Comparison of ENCODE assay signal across 11 cellular contexts in the genomic region with DNA sequence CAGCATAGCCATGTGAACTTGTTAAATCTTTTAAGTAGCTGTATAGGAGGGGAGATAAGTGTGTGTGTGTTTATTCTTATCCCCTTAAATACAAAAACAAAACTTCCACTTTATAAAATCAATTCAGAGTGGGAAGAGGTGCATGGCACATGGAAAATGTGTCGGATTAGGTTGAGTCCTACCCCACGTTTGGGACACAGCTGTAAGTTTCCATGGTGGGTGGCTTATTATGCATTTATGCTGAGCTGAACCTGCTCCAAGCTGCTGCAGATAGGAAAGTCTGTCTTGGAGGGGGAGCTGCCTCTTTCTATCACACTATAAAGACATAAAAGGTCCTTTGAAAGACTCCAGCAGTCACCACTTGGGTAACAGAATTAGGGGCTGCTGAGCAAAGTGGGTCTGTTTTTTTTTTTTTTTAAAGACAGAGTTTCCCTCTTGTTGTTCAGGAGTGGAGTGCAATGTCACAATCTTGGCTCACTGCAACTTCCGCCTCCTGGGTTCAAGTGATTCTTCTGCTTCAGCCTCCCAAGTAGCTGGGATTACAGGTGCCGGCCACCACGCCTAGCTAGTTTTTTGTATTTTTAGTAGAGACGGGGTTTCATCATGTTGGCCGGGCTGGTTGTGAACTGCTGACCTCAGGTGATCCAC. TPM values are rescaled to one million over a fixed set of nuclear protein-coding genes. Genes with fewer than 3 reads are reported as not detected.
DNase-seq lines count a peak whose midpoint lies in the region; ATAC-seq, FAIRE-seq and TF ChIP-seq lines count a peak whose summit lies in the region.
"Had no signal": no experiment of that assay in that cellular context is flagged by ENCODE, and none has a peak within 500 bp of the region (broad histone marks: within the 10 kb centered on the region; RNA-seq: fewer than 3 reads in every experiment).

No MANE protein-coding gene starts in this region.

- no peak overlapping the region for H3K14ac ChIP-seq in H1 (ENCODE audit: insufficient read length)
- H3K14ac ChIP-seq in neuronal stem cell (ENCODE audit: low read length) = no peak overlapping the region

- 52 to 62% (median 54%) methylated on average over 7 of the region's 7 CpGs for WGBS in heart left ventricle, 4 donors
- WGBS in H1 (ENCODE audit: extremely low coverage in 1 of 2, insufficient coverage in 1 of 2, insufficient read length in 1 of 2, insufficient replicate concordance in 2 of 2, low coverage in 1 of 2, low lambda C conversion rate in 2 of 2, missing lambda C conversion rate in 1 of 2), 2 experiments = 84% methylated on average over 7 of the region's 7 CpGs; no CpG with 5 or more reads in 1 of the 2 experiments
- no CpG with 5 or more reads among the region's 7 CpGs for WGBS in neuronal stem cell (ENCODE audit: extremely low coverage in 2 of 2, insufficient read length in 2 of 2, insufficient replicate concordance in 1 of 2), 2 donors

- no peak overlapping the region for H3K18ac ChIP-seq in H1 (ENCODE audit: extremely low read depth, low read length)
- no peak overlapping the region for H3K18ac ChIP-seq in neuronal stem cell (ENCODE audit: low read length)

- no peak for TF ChIP-seq RAD21 in H1 (IDR thresholded peaks at IDR 0.05 in 1 of 2, conservative IDR thresholded peaks at IDR 0.05 in 1 of 2; ENCODE audit: low read depth in 2 of 2, low read length in 2 of 2)

- ATAC-seq in heart left ventricle (no peak), left ventricle myocardium superior (no peak), upper lobe of right lung (no peak)

- TF ChIP-seq EP300 in H1 (IDR thresholded peaks at IDR 0.05; ENCODE audit: borderline replicate concordance in 1 of 2, low read depth in 2 of 2, low read length in 2 of 2) = no peak

- no peaks in the 10 kb centered on the region for H3K9me3 ChIP-seq in heart left ventricle
- no peaks in the 10 kb centered on the region for H3K9me3 ChIP-seq in H1 (ENCODE audit: insufficient read depth in 2 of 2, low read depth in 1 of 2, low read length in 1 of 2)
- H3K9me3 ChIP-seq in neuronal stem cell (replicated peaks in 1 of 2; ENCODE audit: control insufficient read depth in 2 of 2, insufficient read depth in 1 of 2, low read depth in 1 of 2, low read length in 2 of 2) = no peaks in the 10 kb centered on the region
- H3K9me3 ChIP-seq in upper lobe of right lung = no peaks in the 10 kb centered on the region
- no peaks in the 10 kb centered on the region for H3K9me3 ChIP-seq in BE2C

- H2BK12ac ChIP-seq in H1 (ENCODE audit: low read depth, low read length) = no peak overlapping the region
- H2BK12ac ChIP-seq in neuronal stem cell (ENCODE audit: low read length) = no peak overlapping the region

- no peak overlapping the region for H4K91ac ChIP-seq in H1 (replicated peaks; ENCODE audit: insufficient read length, low read length)
- no peak overlapping the region for H4K91ac ChIP-seq in neuronal stem cell (ENCODE audit: low read depth, low read length, poor library complexity)

- H3K27ac ChIP-seq in heart left ventricle (peak overlapping the region; percentile 88 to 99 (median 96)), H1 (ENCODE audit: low read depth, low read length) (no peak overlapping the region), neuronal stem cell (replicated peaks; ENCODE audit: low read length) (no peak overlapping the region), upper lobe of right lung (peak overlapping the region; percentile 90)

- peaks cover 31% of the 10 kb centered on the region for H3K79me1 ChIP-seq in H1 (ENCODE audit: low read depth, low read length)
- peaks cover 4% of the 10 kb centered on the region for H3K79me1 ChIP-seq in neuronal stem cell (ENCODE audit: low read depth, low read length)

- intact Hi-C loops in heart left ventricle (cut with DNase I) (no loop called here), left ventricle myocardium superior (cut with micrococcal nuclease) (no loop called here), upper lobe of right lung (cut with DNase I) (no loop called here)

- DNase-seq in heart left ventricle (no peak), left ventricle myocardium superior (no peak), H1 (ENCODE audit: low read depth in 1 of 2, low spot score in 2 of 2) (no peak), neuronal stem cell (ENCODE audit: low spot score) (no peak), upper lobe of right lung (no peak), HPDE6-E6E7 (ENCODE audit: extremely low spot score) (no peak), BE2C (no peak), NCI-H2029 treated with DMSO at 0.1 percent for 48 hours (lab: John Stamatoyannopoulos, UW) (no peak)
- DNase-seq: activated effector memory CD4-positive, alpha-beta T cell treated with anti-CD3 and anti-CD28 coated beads, Interleukin-2, amount 50 U/mL, for 16 hours; KG1 had no signal

- TF ChIP-seq POLR2A in heart left ventricle (IDR thresholded peaks at IDR 0.05) = no peak
- TF ChIP-seq POLR2A in H1 (IDR thresholded peaks at IDR 0.05; ENCODE audit: control extremely low read depth in 1 of 2, low read depth in 2 of 2, low read length in 2 of 2) = no peak

- H3K27me3 ChIP-seq in heart left ventricle (no peaks in the 10 kb centered on the region), H1 (replicated peaks in 1 of 4; ENCODE audit: control insufficient read depth in 3 of 4, extremely low read depth in 1 of 4, insufficient read depth in 3 of 4, low read length in 3 of 4) (no peaks in the 10 kb centered on the region), neuronal stem cell (ENCODE audit: control insufficient read depth in 3 of 3, insufficient read depth in 3 of 3, low read depth in 1 of 3, low read length in 3 of 3) (no peaks in the 10 kb centered on the region), upper lobe of right lung (no peaks in the 10 kb centered on the region), BE2C (no peaks in the 10 kb centered on the region)

- H2AFZ ChIP-seq in H1 (ENCODE audit: low read length) = no peak overlapping the region
- H2AFZ ChIP-seq in neuronal stem cell (ENCODE audit: low read length) = no peak overlapping the region

- H3K23ac ChIP-seq in H1 (ENCODE audit: insufficient read length) = no peak overlapping the region
- H3K23ac ChIP-seq in neuronal stem cell (ENCODE audit: low read depth, low read length, poor library complexity) = no peak overlapping the region

- CTCF ChIA-PET in H1 (lab: Charles Lee; ENCODE audit: partially characterized antibody) = interaction anchor here (0.7 to 1.5 kb wide), 9 partner anchors 14 to 147 kb away, joined by 3 to 8 read pairs (median 3); no protein-coding TSS in a partner anchor

- no peak overlapping the region for H2BK5ac ChIP-seq in H1 (ENCODE audit: low read depth, low read length)
- H2BK5ac ChIP-seq in neuronal stem cell (ENCODE audit: low read length) = peak overlapping the region; percentile 1

- H4K20me1 ChIP-seq in H1 (replicated peaks in 1 of 2; ENCODE audit: control insufficient read depth in 1 of 2, insufficient read depth in 2 of 2, low read length in 2 of 2) = peaks cover 10 to 48% of the 10 kb centered on the region in 2 experiments

- POLR2A ChIA-PET in H1 (lab: Charles Lee; ENCODE audit: partially characterized antibody) = interaction anchor here (0.7 to 21.5 kb wide), 7 partner anchors 9 to 189 kb away, joined by 4 to 495 read pairs (median 9); a partner anchor contains a TSS

- H3K4me1 ChIP-seq in heart left ventricle (peaks cover 67 to 100% (median 99%) of the 10 kb centered on the region in 12 donors), H1 (replicated peaks in 1 of 4; ENCODE audit: control insufficient read depth in 3 of 4, insufficient read depth in 4 of 4, low read length in 3 of 4) (peaks cover 45 to 64% (median 52%) of the 10 kb centered on the region in 4 experiments), neuronal stem cell (ENCODE audit: control insufficient read depth in 2 of 2, insufficient read depth in 1 of 2, low read depth in 1 of 2, low read length in 2 of 2) (peaks cover 38 to 61% of the 10 kb centered on the region in 2 donors), upper lobe of right lung (peaks cover 100% of the 10 kb centered on the region), BE2C (peaks cover 5% of the 10 kb centered on the region)

- H3K4me3 ChIP-seq in heart left ventricle = peak overlapping the region in 6 of 12 donors; percentile 14 to 24 (median 20)
- no peak overlapping the region for H3K4me3 ChIP-seq in H1 (ENCODE audit: extremely low read depth in 1 of 4, insufficient read depth in 2 of 4, low read depth in 3 of 4, low read length in 4 of 4)
- no peak overlapping the region for H3K4me3 ChIP-seq in neuronal stem cell (ENCODE audit: low read length in 2 of 2)
- peak overlapping the region; percentile 10 for H3K4me3 ChIP-seq in upper lobe of right lung
- H3K4me3 ChIP-seq in BE2C (ENCODE audit: low read depth, low read length) = no peak overlapping the region

- no peak overlapping the region for H4K5ac ChIP-seq in H1 (ENCODE audit: insufficient read length, low read depth, low read length)

- H3K4ac ChIP-seq in H1 (replicated peaks; ENCODE audit: insufficient read length, low read depth, low read length) = no peak overlapping the region
- no peak overlapping the region for H3K4ac ChIP-seq in neuronal stem cell (ENCODE audit: low read length)

- H3K79me2 ChIP-seq in H1 (ENCODE audit: control insufficient read depth in 1 of 2, insufficient read depth in 2 of 2, low read length in 2 of 2) = peaks cover 16 to 91% of the 10 kb centered on the region in 2 experiments

- TF ChIP-seq CTCF in heart left ventricle (IDR thresholded peaks at IDR 0.05) (no peak), H1 (IDR thresholded peaks at IDR 0.05; ENCODE audit: control extremely low read depth in 1 of 3, insufficient read depth in 1 of 3, low read depth in 1 of 3, low read length in 3 of 3) (no peak), upper lobe of right lung (IDR thresholded peaks at IDR 0.05) (no peak), BE2C (IDR thresholded peaks at IDR 0.05; ENCODE audit: low read depth, low read length) (no peak)

- no peak overlapping the region for H2BK20ac ChIP-seq in H1 (ENCODE audit: low read length)

- no peak for FAIRE-seq in H1 (lab: Jason Lieb, UNC)
- FAIRE-seq: endometrium had no signal

- H2AK5ac ChIP-seq in H1 (ENCODE audit: low read depth, low read length) = no peak overlapping the region
- no peak overlapping the region for H2AK5ac ChIP-seq in neuronal stem cell (ENCODE audit: low read depth, low read length)

- H3K9ac ChIP-seq in H1 (replicated peaks in 1 of 4; ENCODE audit: extremely low read depth in 1 of 4, low read depth in 3 of 4, low read length in 3 of 4) = no peak overlapping the region; a peak in 1 of 7 replicates
- no peak overlapping the region for H3K9ac ChIP-seq in neuronal stem cell (ENCODE audit: low read depth, low read length, poor library complexity)

- no peak overlapping the region for H4K8ac ChIP-seq in H1 (ENCODE audit: extremely low read depth, insufficient read depth, low read length)
- no peak overlapping the region for H4K8ac ChIP-seq in neuronal stem cell (ENCODE audit: low read depth, low read length)

- peaks cover 0 to 9% (median 0%) of the 10 kb centered on the region in 9 donors for H3K36me3 ChIP-seq in heart left ventricle
- H3K36me3 ChIP-seq in H1 (ENCODE audit: control insufficient read depth in 2 of 4, insufficient read depth in 4 of 4, low read length in 3 of 4) = no peaks in the 10 kb centered on the region; a peak in 1 of 8 replicates
- peaks cover 4 to 38% of the 10 kb centered on the region in 2 donors for H3K36me3 ChIP-seq in neuronal stem cell (replicated peaks in 1 of 2; ENCODE audit: control insufficient read depth in 2 of 2, insufficient read depth in 2 of 2, low read length in 2 of 2)
- peaks cover 10% of the 10 kb centered on the region for H3K36me3 ChIP-seq in upper lobe of right lung
- peaks cover 3% of the 10 kb centered on the region for H3K36me3 ChIP-seq in BE2C

- H2BK15ac ChIP-seq in H1 (ENCODE audit: low read length) (no peak overlapping the region), neuronal stem cell (ENCODE audit: low read length) (no peak overlapping the region)

- no peaks in the 10 kb centered on the region; the same call in 1 of the 2 replicates for H3K23me2 ChIP-seq in H1 (ENCODE audit: low read depth, low read length)

- H3K4me2 ChIP-seq in H1 (ENCODE audit: insufficient read depth in 1 of 2, low read depth in 2 of 2, low read length in 2 of 2) (peak overlapping the region; percentile 30 to 35; a peak in 3 of 4 replicates), neuronal stem cell (ENCODE audit: insufficient read depth, low read length, poor library complexity, severe bottlenecking) (no peak overlapping the region)

- no peak overlapping the region for H2BK120ac ChIP-seq in H1 (replicated peaks; ENCODE audit: low read depth, low read length)
- H2BK120ac ChIP-seq in neuronal stem cell (ENCODE audit: low read depth, low read length) = no peak overlapping the region

- H3K56ac ChIP-seq in H1 (replicated peaks; ENCODE audit: insufficient read length, low read depth, low read length) = no peak overlapping the region

RNA-seq across cellular contexts. Expression of a gene that starts 15.2 kb away (rescaled TPM):
- total RNA-seq in heart left ventricle (100 to 1,000 TPM; 124 to 307 (median 154) TPM), left ventricle myocardium superior (131 TPM), upper lobe of right lung (565 TPM)
- polyA plus RNA-seq in heart left ventricle (100 to 1,000 TPM; 100 to 107 TPM), H1 (2011; rRNA removed) (211 and 281 TPM in 2 replicates)
- total RNA-seq in H1 (2021; fragmentation: NEBNext Ultra II Directional; extraction: Animal tissue kit (Norgen Biotek cat#: 25700)) = 520 and 530 TPM in 2 replicates
- 223 TPM for polyA plus RNA-seq in H1 (2011; cell fraction: cytosol; rRNA removed)
- 1,059 TPM for polyA plus RNA-seq in H1 (2011; cell fraction: nucleus; rRNA removed)
- polyA plus RNA-seq in H1 (2012, experiment 1 of 2) = 374 to 504 TPM (median 451 TPM) in 4 replicates
- polyA plus RNA-seq in H1 (2012, experiment 2 of 2) = 171 TPM
- polyA plus RNA-seq in H1 (2013, experiment 1 of 2) = 279 TPM
- polyA plus RNA-seq in H1 (2013, experiment 2 of 2) = 254 TPM
- 190 and 202 TPM in 2 replicates for polyA minus RNA-seq in H1 (2011; rRNA and poly(A)+ RNA removed)
- polyA minus RNA-seq in H1 (2011; cell fraction: cytosol; rRNA and poly(A)+ RNA removed) = 103 TPM
- polyA minus RNA-seq in H1 (2011; cell fraction: nucleus; rRNA and poly(A)+ RNA removed) = 171 TPM
- polyA plus RNA-seq in neuronal stem cell (2013, experiment 1 of 2) = 205 TPM
- polyA plus RNA-seq in neuronal stem cell (2013, experiment 2 of 2) = 200 TPM
- 179 TPM for polyA plus RNA-seq in BE2C (2012; ENCODE audit: insufficient read depth, insufficient read length, low read depth)

RNA-seq across cellular contexts. Expression of a gene that starts 43.6 kb away (rescaled TPM):
- total RNA-seq in heart left ventricle (1,000 to 10,000 TPM in 1 of 9 donors, 100 to 1,000 TPM in 8; 447 to 1,239 (median 596) TPM), left ventricle myocardium superior (674 TPM), upper lobe of right lung (215 TPM)
- polyA plus RNA-seq in heart left ventricle (100 to 1,000 TPM; 761 to 801 TPM), H1 (2011; rRNA removed) (937 and 977 TPM in 2 replicates)
- 329 and 344 TPM in 2 replicates for total RNA-seq in H1 (2021; fragmentation: NEBNext Ultra II Directional; extraction: Animal tissue kit (Norgen Biotek cat#: 25700))
- polyA plus RNA-seq in H1 (2011; cell fraction: cytosol; rRNA removed) = 945 TPM
- 915 TPM for polyA plus RNA-seq in H1 (2011; cell fraction: nucleus; rRNA removed)
- 382 to 549 TPM (median 528 TPM) in 4 replicates for polyA plus RNA-seq in H1 (2012, experiment 1 of 2)
- 458 TPM for polyA plus RNA-seq in H1 (2012, experiment 2 of 2)
- 236 TPM for polyA plus RNA-seq in H1 (2013, experiment 1 of 2)
- 236 TPM for polyA plus RNA-seq in H1 (2013, experiment 2 of 2)
- polyA minus RNA-seq in H1 (2011; rRNA and poly(A)+ RNA removed) = 386 and 450 TPM in 2 replicates
- 188 TPM for polyA minus RNA-seq in H1 (2011; cell fraction: cytosol; rRNA and poly(A)+ RNA removed)
- polyA minus RNA-seq in H1 (2011; cell fraction: nucleus; rRNA and poly(A)+ RNA removed) = 180 TPM
- polyA plus RNA-seq in neuronal stem cell (2013, experiment 1 of 2) = 218 TPM
- polyA plus RNA-seq in neuronal stem cell (2013, experiment 2 of 2) = 210 TPM
- polyA plus RNA-seq in BE2C (2012; ENCODE audit: insufficient read depth, insufficient read length, low read depth) = 581 TPM

RNA-seq across cellular contexts. Expression of a gene that starts 44.9 kb away (rescaled TPM):
- total RNA-seq in heart left ventricle (1 to 10 TPM; 1.2 to 9.9 (median 2.7) TPM), left ventricle myocardium superior (1.8 TPM), upper lobe of right lung (12.1 TPM)
- polyA plus RNA-seq in heart left ventricle (1 to 10 TPM in 1 of 2 donors, under 1 TPM in 1; 0.69 to 2.7 TPM), H1 (2011; rRNA removed) (9.0 and 22.0 TPM in 2 replicates)
- total RNA-seq in H1 (2021; fragmentation: NEBNext Ultra II Directional; extraction: Animal tissue kit (Norgen Biotek cat#: 25700)) = 10.4 and 14.4 TPM in 2 replicates
- 8.0 TPM for polyA plus RNA-seq in H1 (2011; cell fraction: cytosol; rRNA removed)
- 12.8 TPM for polyA plus RNA-seq in H1 (2011; cell fraction: nucleus; rRNA removed)
- 9.6 to 16.0 TPM (median 13.8 TPM) in 4 replicates for polyA plus RNA-seq in H1 (2012, experiment 1 of 2)
- polyA plus RNA-seq in H1 (2012, experiment 2 of 2) = 7.3 TPM
- polyA plus RNA-seq in H1 (2013, experiment 1 of 2) = 14.6 TPM
- polyA plus RNA-seq in H1 (2013, experiment 2 of 2) = 11.8 TPM
- 1.1 and 1.6 TPM in 2 replicates for polyA minus RNA-seq in H1 (2011; rRNA and poly(A)+ RNA removed)
- 3.7 TPM for polyA minus RNA-seq in H1 (2011; cell fraction: cytosol; rRNA and poly(A)+ RNA removed)
- polyA minus RNA-seq in H1 (2011; cell fraction: nucleus; rRNA and poly(A)+ RNA removed) = 2.0 TPM
- 3.0 TPM for polyA plus RNA-seq in neuronal stem cell (2013, experiment 1 of 2)
- 3.5 TPM for polyA plus RNA-seq in neuronal stem cell (2013, experiment 2 of 2)
- polyA plus RNA-seq in BE2C (2012; ENCODE audit: insufficient read depth, insufficient read length, low read depth) = 10.0 TPM

Comparison
In these comparisons a context has a peak if more than half of its experiments do, and no peak if none do; other contexts are left out.
1. H3K27ac ChIP-seq: peak in heart left ventricle (12 of 12) and upper lobe of right lung (single experiment); none in H1 (single experiment) and neuronal stem cell (single experiment).